Comparison of ENCODE assay signal across 25 cellular contexts in the genomic region with DNA sequence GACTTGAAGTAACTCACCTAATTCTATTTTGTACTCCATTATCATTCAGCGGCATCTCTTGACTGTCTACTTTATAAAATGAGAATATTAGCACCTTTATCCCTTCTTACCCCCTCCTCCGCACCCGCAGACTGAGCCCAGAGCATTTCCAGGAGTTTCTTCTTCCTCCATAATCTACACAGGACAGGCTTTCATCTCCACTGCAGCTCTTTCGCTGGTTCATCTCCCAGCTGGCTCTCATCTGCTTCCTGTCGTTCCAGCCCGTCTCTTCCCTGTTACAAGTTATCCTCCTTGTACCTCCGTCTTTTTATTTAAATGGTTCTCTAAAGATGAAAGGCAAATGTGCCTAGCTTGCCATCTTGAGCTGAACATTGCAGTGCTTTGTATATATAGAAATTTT.
"Had no signal": no experiment of that assay in that cellular context is flagged by ENCODE, and none has a peak within 500 bp of the region (broad histone marks: within the 10 kb centered on the region; RNA-seq: fewer than 3 reads in every experiment).

No MANE protein-coding gene starts in this region.

- H3K9me3 ChIP-seq: mucosa of descending colon, ovary, sigmoid colon, suprapubic skin, thoracic aorta, tibial artery, uterus had no signal

- H3K36me3 ChIP-seq: ovary, sigmoid colon, suprapubic skin, thoracic aorta, tibial artery, uterus had no signal

- H3K4me3 Mint-ChIP-seq: immature natural killer cell; naive thymus-derived CD4-positive, alpha-beta T cell; natural killer cell treated with Interleukin-12 subunit alpha and Interleukin-12 subunit beta and Interleukin-15 and Interleukin-18, amount 100 ng/mL, for 72 hours; stimulated activated effector memory CD8-positive, alpha-beta T cell treated with anti-CD3 and anti-CD28 coated beads, Interleukin-12 subunit alpha, Interleukin-12 subunit beta, amount 100 ng/mL, for 72 hours; stimulated activated naive CD8-positive, alpha-beta T cell treated with anti-CD3 and anti-CD28 coated beads, Interleukin-15, Interleukin-2, amounts not matched to agents 100 ng/mL and 50 ng/mL, for 24 hours had no signal

- H3K4me3 ChIP-seq: left ventricle myocardium inferior, lung, mucosa of descending colon, ovary, sigmoid colon, spleen, suprapubic skin, thoracic aorta, tibial artery, uterus had no signal

- H3K27me3 Mint-ChIP-seq: naive thymus-derived CD4-positive, alpha-beta T cell; natural killer cell treated with Interleukin-12 subunit alpha and Interleukin-12 subunit beta and Interleukin-15 and Interleukin-18, amount 100 ng/mL, for 72 hours; progenitor cell of endocrine pancreas; stimulated activated naive CD8-positive, alpha-beta T cell treated with anti-CD3 and anti-CD28 coated beads, Interleukin-15, Interleukin-2, amounts not matched to agents 100 ng/mL and 50 ng/mL, for 24 hours; type B pancreatic cell had no signal

- DNase-seq: hypothalamus; immature natural killer cell; left ventricle myocardium inferior; mesendoderm; midbrain; mucosa of descending colon; naive thymus-derived CD4-positive, alpha-beta T cell; ovary; retina; right cardiac atrium; sigmoid colon; small intestine; spleen; stimulated activated CD4-positive, alpha-beta T cell treated with anti-CD3 and anti-CD28 coated beads, Interleukin-4, amount 100 ng/mL, for 24 hours; stimulated activated naive CD4-positive, alpha-beta T cell; tibial artery; uterus had no signal

- ATAC-seq: mucosa of descending colon; naive thymus-derived CD4-positive, alpha-beta T cell; natural killer cell treated with Interleukin-12 subunit alpha and Interleukin-12 subunit beta and Interleukin-15 and Interleukin-18, amount 100 ng/mL, for 72 hours; right cardiac atrium; stimulated activated effector memory CD8-positive, alpha-beta T cell treated with anti-CD3 and anti-CD28 coated beads, Interleukin-12 subunit alpha, Interleukin-12 subunit beta, amount 100 ng/mL, for 72 hours had no signal

- H3K27ac ChIP-seq: left ventricle myocardium inferior, ovary, sigmoid colon, spleen, suprapubic skin, thoracic aorta, tibial artery, uterus had no signal

- H3K27ac Mint-ChIP-seq: immature natural killer cell; naive thymus-derived CD4-positive, alpha-beta T cell; natural killer cell treated with Interleukin-12 subunit alpha and Interleukin-12 subunit beta and Interleukin-15 and Interleukin-18, amount 100 ng/mL, for 72 hours; progenitor cell of endocrine pancreas; stimulated activated effector memory CD8-positive, alpha-beta T cell treated with anti-CD3 and anti-CD28 coated beads, Interleukin-12 subunit alpha, Interleukin-12 subunit beta, amount 100 ng/mL, for 72 hours; stimulated activated naive CD8-positive, alpha-beta T cell treated with anti-CD3 and anti-CD28 coated beads, Interleukin-15, Interleukin-2, amounts not matched to agents 100 ng/mL and 50 ng/mL, for 24 hours had no signal

- H3K27me3 ChIP-seq: ovary, sigmoid colon, spleen, suprapubic skin, tibial artery, uterus had no signal

- H3K36me3 Mint-ChIP-seq: stimulated activated effector memory CD8-positive, alpha-beta T cell treated with anti-CD3 and anti-CD28 coated beads, Interleukin-12 subunit alpha, Interleukin-12 subunit beta, amount 100 ng/mL, for 72 hours had no signal

- H3K4me1 ChIP-seq: spleen, tibial artery had no signal
